Comparison of ENCODE assay signal across 12 cellular contexts in the genomic region with DNA sequence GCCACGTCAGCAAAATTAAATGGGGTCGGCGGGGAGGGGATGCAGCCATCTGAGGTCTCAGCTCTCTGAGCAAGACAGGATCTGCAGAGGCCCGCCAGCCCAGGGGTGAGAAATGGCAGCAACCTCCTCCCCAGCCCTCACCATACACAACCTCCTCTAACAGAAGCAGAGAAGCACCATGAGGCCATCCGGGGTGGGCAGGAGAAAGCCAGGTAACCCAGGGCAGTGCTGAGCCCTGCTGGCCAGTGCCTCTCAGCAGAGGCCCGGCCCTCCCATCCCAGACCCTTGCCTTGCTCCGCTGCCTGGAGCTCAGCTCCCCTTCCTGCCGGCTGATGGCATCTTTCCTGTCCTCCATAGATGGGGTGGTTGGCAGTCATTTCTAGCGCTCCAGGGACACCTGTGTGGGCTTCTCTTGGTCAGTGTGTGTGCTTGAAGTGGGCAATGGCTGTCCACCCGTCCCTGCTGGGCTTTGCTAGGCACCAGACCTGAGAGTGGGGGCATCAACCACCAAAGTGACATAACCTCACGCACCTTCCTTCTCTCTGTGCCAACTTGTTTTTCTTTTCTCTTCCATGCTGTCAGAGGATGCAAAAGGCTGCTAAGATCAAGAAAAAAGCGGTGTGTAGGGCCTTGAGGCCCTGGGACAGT.
"Had no signal": no experiment of that assay in that cellular context is flagged by ENCODE, and none has a peak within 500 bp of the region (broad histone marks: within the 10 kb centered on the region; RNA-seq: fewer than 3 reads in every experiment).

No MANE protein-coding gene starts in this region.

- H3K27me3 ChIP-seq: breast epithelium, thyroid gland, uterus had no signal

- H3K4me1 ChIP-seq: breast epithelium, stomach, thyroid gland, uterus had no signal

- H3K4me3 ChIP-seq: breast epithelium, stomach, thyroid gland, uterus had no signal

- H3K4me3 Mint-ChIP-seq: activated CD4-positive, alpha-beta T cell treated with anti-CD3 and anti-CD28 coated beads, Interleukin-2, amount 10 ng/mL, durations not matched to agents 24 days and 14 days; activated CD8-positive, alpha-beta T cell treated with anti-CD3 and anti-CD28 coated beads, Interleukin-2, amount 10 ng/mL, durations not matched to agents 7 days and 5 days; activated naive CD4-positive, alpha-beta T cell treated with anti-CD3 and anti-CD28 coated beads, Interleukin-2, amount 10 ng/mL, durations not matched to agents 7 days and 5 days had no signal

- H3K36me3 ChIP-seq: breast epithelium, stomach, thyroid gland, uterus had no signal

- H3K9me3 ChIP-seq: breast epithelium, stomach, thyroid gland, uterus had no signal

- H3K27ac ChIP-seq: breast epithelium, stomach, thyroid gland, uterus had no signal

- H3K27me3 Mint-ChIP-seq: activated CD4-positive, alpha-beta T cell treated with anti-CD3 and anti-CD28 coated beads, Interleukin-2, amount 10 ng/mL, durations not matched to agents 24 days and 14 days; activated naive CD4-positive, alpha-beta T cell treated with anti-CD3 and anti-CD28 coated beads, Interleukin-2, amount 10 ng/mL, durations not matched to agents 7 days and 5 days had no signal

- H3K27ac Mint-ChIP-seq: activated CD4-positive, alpha-beta T cell treated with anti-CD3 and anti-CD28 coated beads, Interleukin-2, amount 10 ng/mL, durations not matched to agents 24 days and 14 days; activated CD8-positive, alpha-beta T cell treated with anti-CD3 and anti-CD28 coated beads, Interleukin-2, amount 10 ng/mL, durations not matched to agents 7 days and 5 days had no signal

- H3K9me3 Mint-ChIP-seq: activated CD4-positive, alpha-beta T cell treated with anti-CD3 and anti-CD28 coated beads, Interleukin-2, amount 10 ng/mL, durations not matched to agents 24 days and 14 days; activated naive CD4-positive, alpha-beta T cell treated with anti-CD3 and anti-CD28 coated beads, Interleukin-2, amount 10 ng/mL, durations not matched to agents 7 days and 5 days had no signal

- DNase-seq: activated CD4-positive, alpha-beta T cell treated with anti-CD3 and anti-CD28 coated beads, Interleukin-2, amount 10 ng/mL, durations not matched to agents 24 days and 14 days; activated CD4-positive, CD25-positive, alpha-beta regulatory T cell; activated CD8-positive, alpha-beta memory T cell treated with anti-CD3 and anti-CD28 coated beads, Interleukin-2, amount 50 U/mL, for 4 hours; activated CD8-positive, alpha-beta T cell treated with anti-CD3 and anti-CD28 coated beads, Interleukin-2, amount 10 ng/mL, durations not matched to agents 7 days and 5 days; activated naive CD4-positive, alpha-beta T cell treated with anti-CD3 and anti-CD28 coated beads, Interleukin-2, amount 10 ng/mL, durations not matched to agents 7 days and 5 days; cerebellar nuclear complex; small intestine; stomach; SW 1271; thyroid gland; uterus had no signal

- ATAC-seq: activated CD8-positive, alpha-beta T cell treated with anti-CD3 and anti-CD28 coated beads, Interleukin-2, amount 10 ng/mL, durations not matched to agents 7 days and 5 days had no signal
